ENCODE assay signal across 22 cellular contexts in the genomic region with DNA sequence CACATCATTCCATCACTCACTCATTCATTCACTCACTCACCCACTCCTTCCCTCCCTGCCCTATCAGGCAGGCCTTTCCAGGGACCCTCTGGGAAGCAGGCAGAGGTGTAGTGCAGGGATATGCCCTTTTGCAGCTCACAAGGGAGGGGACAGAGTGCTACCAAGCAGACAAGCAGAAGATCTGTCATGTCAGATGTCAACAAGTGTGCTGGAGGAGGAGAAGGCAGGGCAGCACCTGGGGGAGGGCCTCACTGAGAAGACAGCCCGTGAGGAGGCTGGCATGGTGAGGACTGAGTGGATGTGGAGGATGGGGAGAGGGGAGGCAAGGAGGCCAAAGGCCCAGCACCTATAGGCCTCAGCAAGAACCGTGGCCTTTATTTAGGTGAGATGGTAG. TPM values are rescaled to one million over a fixed set of nuclear protein-coding genes. Genes with fewer than 3 reads are reported as not detected.
DNase-seq lines count a peak whose midpoint lies in the region; ATAC-seq, FAIRE-seq and TF ChIP-seq lines count a peak whose summit lies in the region.
"Had no signal": no experiment of that assay in that cellular context is flagged by ENCODE, and none has a peak within 500 bp of the region (broad histone marks: within the 10 kb centered on the region; RNA-seq: fewer than 3 reads in every experiment).

No MANE protein-coding gene starts in this region.

- no peaks in the 10 kb centered on the region for H3K36me3 Mint-ChIP-seq in WTC11
- H3K36me3 Mint-ChIP-seq: CD8-positive, alpha-beta memory T cell; IgD-negative memory B cell; natural killer cell treated with Interleukin-12 subunit alpha and Interleukin-12 subunit beta and Interleukin-15 and Interleukin-18, amount 100 ng/mL, for 72 hours had no signal

- H3K9me3 Mint-ChIP-seq in WTC11, result no peaks in the 10 kb centered on the region
- H3K9me3 Mint-ChIP-seq: activated T-helper 2 cell treated with anti-CD3 and anti-CD28 coated beads, Interferon-gamma antibody, Interleukin-2, Interleukin-4, amounts not matched to agents 10 μg/mL and 5 μg/mL and 100 μg/mL, durations not matched to agents 14 hours and 24 hours and 36 hours; CD8-positive, alpha-beta memory T cell; dendritic cell treated with granulocyte-macrophage colony-stimulating factor and Interleukin-4, amounts not matched to agents 40 ng/mL and 50 ng/mL, for 4 days; IgD-negative memory B cell; natural killer cell treated with Interleukin-12 subunit alpha and Interleukin-12 subunit beta and Interleukin-15 and Interleukin-18, amount 100 ng/mL, for 72 hours had no signal

- H4K20me1 ChIP-seq in hepatocyte (ENCODE audit: insufficient read depth, poor library complexity, severe bottlenecking), result no peaks in the 10 kb centered on the region

- H3K27ac ChIP-seq in hepatocyte, result peak overlapping the region; percentile 55
- H3K27ac ChIP-seq: breast epithelium, epithelial cell of prostate, HL-60, suprapubic skin had no signal

- H3K4me3 Mint-ChIP-seq in WTC11, result no peak overlapping the region
- H3K4me3 Mint-ChIP-seq: CD8-positive, alpha-beta memory T cell; dendritic cell treated with granulocyte-macrophage colony-stimulating factor and Interleukin-4, amounts not matched to agents 40 ng/mL and 50 ng/mL, for 4 days; IgD-negative memory B cell; natural killer cell treated with Interleukin-12 subunit alpha and Interleukin-12 subunit beta and Interleukin-15 and Interleukin-18, amount 100 ng/mL, for 72 hours had no signal

- peaks cover 21% of the 10 kb centered on the region for H3K4me1 ChIP-seq in hepatocyte (ENCODE audit: insufficient read depth)
- H3K4me1 ChIP-seq: breast epithelium had no signal

- WGBS in hepatocyte (ENCODE audit: low lambda C conversion rate, missing lambda C conversion rate), result 87% methylated on average over 2 of the region's 2 CpGs

- H3K9me2 ChIP-seq in hepatocyte (replicated peaks; ENCODE audit: insufficient read depth), result no peaks in the 10 kb centered on the region

- H2AFZ ChIP-seq in hepatocyte, result no peak overlapping the region

- intact Hi-C loops in sciatic nerve (cut with DNase I), result loop anchor here (10.0 kb wide), 1 partner anchor 127 kb away; no protein-coding TSS in a partner anchor

- H3K4me2 ChIP-seq in hepatocyte, result no peak overlapping the region

- H3K27me3 ChIP-seq in hepatocyte, result no peaks in the 10 kb centered on the region
- H3K27me3 ChIP-seq: breast epithelium, suprapubic skin had no signal

- POLR2A ChIA-PET in WTC11 (lab: Charles Lee), result no interaction called here

- no peaks in the 10 kb centered on the region for H3K27me3 Mint-ChIP-seq in WTC11 (ENCODE audit: low read depth)
- H3K27me3 Mint-ChIP-seq: CD8-positive, alpha-beta memory T cell; dendritic cell treated with granulocyte-macrophage colony-stimulating factor and Interleukin-4, amounts not matched to agents 40 ng/mL and 50 ng/mL, for 4 days; IgD-negative memory B cell; natural killer cell treated with Interleukin-12 subunit alpha and Interleukin-12 subunit beta and Interleukin-15 and Interleukin-18, amount 100 ng/mL, for 72 hours had no signal

- peaks cover 19% of the 10 kb centered on the region for H3K4me1 Mint-ChIP-seq in WTC11

- TF ChIP-seq CTCF in WTC11 (IDR thresholded peaks at IDR 0.05), result no peak
- TF ChIP-seq CTCF in hepatocyte (IDR thresholded peaks at IDR 0.05; ENCODE audit: poor library complexity), result no peak

- peak; percentile 26 for FAIRE-seq in HTR-8/SVneo (lab: Jason Lieb, UNC)
- FAIRE-seq: kidney had no signal

- no peak overlapping the region for H3K4me3 ChIP-seq in hepatocyte
- H3K4me3 ChIP-seq: breast epithelium, suprapubic skin had no signal

- no peak for DNase-seq in HTR-8/SVneo (ENCODE audit: insufficient read length, low spot score)
- DNase-seq in WTC11 (ENCODE audit: low spot score), result peak; percentile 1
- no peak for DNase-seq in hepatocyte (ENCODE audit: low spot score)
- DNase-seq in sciatic nerve (ENCODE audit: low spot score), result peak; percentile 28
- no peak for DNase-seq in activated CD4-positive, alpha-beta T cell treated with anti-CD3 and anti-CD28 coated beads for 48 hours
- no peak for DNase-seq in AG08395 (ENCODE audit: low spot score)
- DNase-seq: AML-193; GF-D8; NCI-H1417 treated with DMSO at 0.1 percent for 48 hours; stimulated activated CD4-positive, alpha-beta T cell treated with anti-CD3 and anti-CD28 coated beads, Interleukin-15, amount 100 ng/mL, for 24 hours; T1000 had no signal

- CTCF ChIA-PET in WTC11 (lab: Charles Lee), result interaction anchor here (0.9 to 4.7 kb wide), 3 partner anchors 7 to 35 kb away, joined by 3 to 76 read pairs (median 3); no protein-coding TSS in a partner anchor

- no peaks in the 10 kb centered on the region for H3K9me3 ChIP-seq in hepatocyte (ENCODE audit: low read depth)
- H3K9me3 ChIP-seq: breast epithelium, suprapubic skin had no signal

- no peak overlapping the region for H3K27ac Mint-ChIP-seq in WTC11
- H3K27ac Mint-ChIP-seq: activated T-helper 2 cell treated with anti-CD3 and anti-CD28 coated beads, Interferon-gamma antibody, Interleukin-2, Interleukin-4, amounts not matched to agents 10 μg/mL and 5 μg/mL and 100 μg/mL, durations not matched to agents 14 hours and 24 hours and 36 hours; CD8-positive, alpha-beta memory T cell; dendritic cell treated with granulocyte-macrophage colony-stimulating factor and Interleukin-4, amounts not matched to agents 40 ng/mL and 50 ng/mL, for 4 days; IgD-negative memory B cell; natural killer cell treated with Interleukin-12 subunit alpha and Interleukin-12 subunit beta and Interleukin-15 and Interleukin-18, amount 100 ng/mL, for 72 hours had no signal

- ATAC-seq in WTC11 (no peak), sciatic nerve (no peak), HG02610 (IDR thresholded peaks at IDR 0.05; ENCODE audit: unreplicated experiment) (no peak)
- ATAC-seq: natural killer cell treated with Interleukin-12 subunit alpha and Interleukin-12 subunit beta and Interleukin-15 and Interleukin-18, amount 100 ng/mL, for 72 hours had no signal

- H3K79me2 ChIP-seq in hepatocyte, result no peaks in the 10 kb centered on the region

- no peaks in the 10 kb centered on the region for H3K36me3 ChIP-seq in hepatocyte (replicated peaks; ENCODE audit: insufficient read depth, low read depth)
- H3K36me3 ChIP-seq: breast epithelium had no signal

TF ChIP-seq in WTC11, 78 proteins besides CTCF, POLR2A, EP300 and RAD21:
- TF ChIP-seq ZNF416 (CRISPR knock-in tag; IDR thresholded peaks at IDR 0.05), result no peak
- no peak for TF ChIP-seq CDX4 (CRISPR knock-in tag; IDR thresholded peaks at IDR 0.05; ENCODE audit: borderline replicate concordance)
- TF ChIP-seq, protein P1, sequence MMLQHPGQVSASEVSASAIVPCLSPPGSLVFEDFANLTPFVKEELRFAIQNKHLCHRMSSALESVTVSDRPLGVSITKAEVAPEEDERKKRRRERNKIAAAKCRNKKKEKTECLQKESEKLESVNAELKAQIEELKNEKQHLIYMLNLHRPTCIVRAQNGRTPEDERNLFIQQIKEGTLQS (CRISPR knock-in tag; conservative IDR thresholded peaks at IDR 0.05), result no peak
- no peak for TF ChIP-seq AFF4 (CRISPR knock-in tag; IDR thresholded peaks at IDR 0.05; ENCODE audit: borderline replicate concordance)
- TF ChIP-seq NFATC4 (CRISPR knock-in tag; IDR thresholded peaks at IDR 0.05), result no peak

RNA-seq across cellular contexts. Expression of gene ABTB1, which starts 15.3 kb away (rescaled TPM):
- total RNA-seq in WTC11 (2021) (9.3 to 12.5 TPM (median 9.9 TPM) in 3 replicates), hepatocyte (4.7 and 8.7 TPM in 2 replicates), sciatic nerve (98.8 TPM)
- 13.8 and 23.8 TPM in 2 replicates for polyA plus RNA-seq in hepatocyte

RNA-seq across cellular contexts. Expression of gene PODXL2, which starts 59.0 kb away (rescaled TPM):
- total RNA-seq in WTC11 (2021) (33.6 to 38.8 TPM (median 37.8 TPM) in 3 replicates), hepatocyte (6.4 and 8.0 TPM in 2 replicates), sciatic nerve (12.1 TPM)
- 5.1 and 7.8 TPM in 2 replicates for polyA plus RNA-seq in hepatocyte

Comparison
In these comparisons a context has a peak if more than half of its experiments do, and no peak if none do; other contexts are left out.
1. DNase-seq: peak in WTC11 (single experiment) and sciatic nerve (single experiment); none in HTR-8/SVneo (single experiment), hepatocyte (single experiment), activated CD4-positive, alpha-beta T cell treated with anti-CD3 and anti-CD28 coated beads for 48 hours (single experiment) and AG08395 (single experiment).